Comparison of ENCODE assay signal across 1 cellular context in the genomic region with DNA sequence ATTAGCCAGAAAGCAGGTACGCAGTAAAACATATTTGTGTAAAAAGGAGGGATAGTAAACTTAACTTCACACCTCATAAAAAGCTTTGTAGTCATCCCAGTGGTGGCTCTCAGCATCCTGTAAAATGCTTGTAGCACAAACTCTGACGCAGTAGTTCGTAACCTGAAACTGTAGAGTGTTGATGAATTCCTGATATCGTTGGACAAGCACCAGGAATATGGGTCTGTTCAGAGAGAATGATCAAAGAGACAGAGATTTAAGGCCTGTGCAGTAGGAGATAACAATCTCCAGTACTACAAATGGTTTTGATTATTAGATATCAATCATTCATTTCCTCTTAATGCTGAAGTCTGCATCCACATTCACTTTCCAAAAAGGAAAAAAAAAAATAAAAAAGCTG.
TF ChIP-seq lines count a peak whose summit lies in the region.

No MANE protein-coding gene starts in this region.

TF ChIP-seq in HEK293, 187 proteins besides CTCF, POLR2A, EP300 and RAD21 (continued from another document and continues in another):
- TF ChIP-seq ZNF394 (tag by site-specific recombination; IDR thresholded peaks at IDR 0.05; ENCODE audit: borderline replicate concordance): peak; percentile 81
- peak; percentile 93 for TF ChIP-seq ZNF626 (tag by site-specific recombination; IDR thresholded peaks at IDR 0.05)
- peak; percentile 86 for TF ChIP-seq ZNF610 (tag by site-specific recombination; IDR thresholded peaks at IDR 0.05; ENCODE audit: borderline replicate concordance)
- peak; percentile 94 for TF ChIP-seq GFI1B (tag by site-specific recombination; IDR thresholded peaks at IDR 0.05)
- TF ChIP-seq ZNF2 (tag by site-specific recombination; IDR thresholded peaks at IDR 0.05): peak; percentile 96
- TF ChIP-seq ZNF677 (tag by site-specific recombination; IDR thresholded peaks at IDR 0.05): no peak
- TF ChIP-seq ZNF157 (tag by site-specific recombination; IDR thresholded peaks at IDR 0.05): no peak
- TF ChIP-seq ZNF623 (tag by site-specific recombination; IDR thresholded peaks at IDR 0.05): 0 out of 2 replicates have a peak, but pooled peaks have one; percentile 33
- no peak for TF ChIP-seq ZFP41 (tag by site-specific recombination; IDR thresholded peaks at IDR 0.05; ENCODE audit: borderline replicate concordance)
- peak; percentile 70; the same call in 1 of the 2 replicates for TF ChIP-seq ZNF660 (tag by site-specific recombination; IDR thresholded peaks at IDR 0.05)
- peak; percentile 90 for TF ChIP-seq GLIS2 (tag by site-specific recombination; IDR thresholded peaks at IDR 0.05)
- TF ChIP-seq ZEB2 (tag by site-specific recombination; IDR thresholded peaks at IDR 0.05): peak; percentile 97
- peak; percentile 99 for TF ChIP-seq GLI2 (tag by site-specific recombination; IDR thresholded peaks at IDR 0.05; ENCODE audit: borderline replicate concordance, low read depth)
- TF ChIP-seq PRDM1 (tag by site-specific recombination; IDR thresholded peaks at IDR 0.05): no peak
- TF ChIP-seq, protein P1, sequence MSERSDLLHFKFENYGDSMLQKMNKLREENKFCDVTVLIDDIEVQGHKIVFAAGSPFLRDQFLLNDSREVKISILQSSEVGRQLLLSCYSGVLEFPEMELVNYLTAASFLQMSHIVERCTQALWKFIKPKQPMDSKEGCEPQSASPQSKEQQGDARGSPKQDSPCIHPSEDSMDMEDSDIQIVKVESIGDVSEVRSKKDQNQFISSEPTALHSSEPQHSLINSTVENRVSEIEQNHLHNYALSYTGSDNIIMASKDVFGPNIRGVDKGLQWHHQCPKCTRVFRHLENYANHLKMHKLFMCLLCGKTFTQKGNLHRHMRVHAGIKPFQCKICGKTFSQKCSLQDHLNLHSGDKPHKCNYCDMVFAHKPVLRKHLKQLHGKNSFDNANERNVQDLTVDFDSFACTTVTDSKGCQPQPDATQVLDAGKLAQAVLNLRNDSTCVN (tag by site-specific recombination; optimal IDR thresholded peaks at IDR 0.05): no peak
- peak; percentile 58 for TF ChIP-seq ZBTB8A (tag by site-specific recombination; IDR thresholded peaks at IDR 0.05)
- TF ChIP-seq, protein P2, sequence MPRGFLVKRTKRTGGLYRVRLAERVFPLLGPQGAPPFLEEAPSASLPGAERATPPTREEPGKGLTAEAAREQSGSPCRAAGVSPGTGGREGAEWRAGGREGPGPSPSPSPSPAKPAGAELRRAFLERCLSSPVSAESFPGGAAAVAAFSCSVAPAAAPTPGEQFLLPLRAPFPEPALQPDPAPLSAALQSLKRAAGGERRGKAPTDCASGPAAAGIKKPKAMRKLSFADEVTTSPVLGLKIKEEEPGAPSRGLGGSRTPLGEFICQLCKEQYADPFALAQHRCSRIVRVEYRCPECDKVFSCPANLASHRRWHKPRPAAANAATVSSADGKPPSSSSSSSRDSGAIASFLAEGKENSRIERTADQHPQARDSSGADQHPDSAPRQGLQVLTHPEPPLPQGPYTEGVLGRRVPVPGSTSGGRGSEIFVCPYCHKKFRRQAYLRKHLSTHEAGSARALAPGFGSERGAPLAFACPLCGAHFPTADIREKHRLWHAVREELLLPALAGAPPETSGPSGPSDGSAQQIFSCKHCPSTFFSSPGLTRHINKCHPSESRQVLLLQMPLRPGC (tag by site-specific recombination; IDR thresholded peaks at IDR 0.05): peak; percentile 99
- peak; percentile 96 for TF ChIP-seq TCF7L2 (IDR thresholded peaks at IDR 0.05; ENCODE audit: borderline replicate concordance, low read depth, low read length)
- TF ChIP-seq FEZF1 (tag by site-specific recombination; IDR thresholded peaks at IDR 0.05): peak; percentile 99
- TF ChIP-seq, protein P3, sequence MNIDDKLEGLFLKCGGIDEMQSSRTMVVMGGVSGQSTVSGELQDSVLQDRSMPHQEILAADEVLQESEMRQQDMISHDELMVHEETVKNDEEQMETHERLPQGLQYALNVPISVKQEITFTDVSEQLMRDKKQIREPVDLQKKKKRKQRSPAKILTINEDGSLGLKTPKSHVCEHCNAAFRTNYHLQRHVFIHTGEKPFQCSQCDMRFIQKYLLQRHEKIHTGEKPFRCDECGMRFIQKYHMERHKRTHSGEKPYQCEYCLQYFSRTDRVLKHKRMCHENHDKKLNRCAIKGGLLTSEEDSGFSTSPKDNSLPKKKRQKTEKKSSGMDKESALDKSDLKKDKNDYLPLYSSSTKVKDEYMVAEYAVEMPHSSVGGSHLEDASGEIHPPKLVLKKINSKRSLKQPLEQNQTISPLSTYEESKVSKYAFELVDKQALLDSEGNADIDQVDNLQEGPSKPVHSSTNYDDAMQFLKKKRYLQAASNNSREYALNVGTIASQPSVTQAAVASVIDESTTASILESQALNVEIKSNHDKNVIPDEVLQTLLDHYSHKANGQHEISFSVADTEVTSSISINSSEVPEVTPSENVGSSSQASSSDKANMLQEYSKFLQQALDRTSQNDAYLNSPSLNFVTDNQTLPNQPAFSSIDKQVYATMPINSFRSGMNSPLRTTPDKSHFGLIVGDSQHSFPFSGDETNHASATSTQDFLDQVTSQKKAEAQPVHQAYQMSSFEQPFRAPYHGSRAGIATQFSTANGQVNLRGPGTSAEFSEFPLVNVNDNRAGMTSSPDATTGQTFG (tag by site-specific recombination; IDR thresholded peaks at IDR 0.05; ENCODE audit: borderline replicate concordance): no peak
- peak; percentile 79; the same call in 1 of the 2 replicates for TF ChIP-seq SCRT1 (tag by site-specific recombination; IDR thresholded peaks at IDR 0.05; ENCODE audit: borderline replicate concordance)
- no peak for TF ChIP-seq ZNF175 (tag by site-specific recombination; IDR thresholded peaks at IDR 0.05)
- TF ChIP-seq ZFP3 (tag by site-specific recombination; IDR thresholded peaks at IDR 0.05; ENCODE audit: low read depth): no peak
- TF ChIP-seq, protein P4, sequence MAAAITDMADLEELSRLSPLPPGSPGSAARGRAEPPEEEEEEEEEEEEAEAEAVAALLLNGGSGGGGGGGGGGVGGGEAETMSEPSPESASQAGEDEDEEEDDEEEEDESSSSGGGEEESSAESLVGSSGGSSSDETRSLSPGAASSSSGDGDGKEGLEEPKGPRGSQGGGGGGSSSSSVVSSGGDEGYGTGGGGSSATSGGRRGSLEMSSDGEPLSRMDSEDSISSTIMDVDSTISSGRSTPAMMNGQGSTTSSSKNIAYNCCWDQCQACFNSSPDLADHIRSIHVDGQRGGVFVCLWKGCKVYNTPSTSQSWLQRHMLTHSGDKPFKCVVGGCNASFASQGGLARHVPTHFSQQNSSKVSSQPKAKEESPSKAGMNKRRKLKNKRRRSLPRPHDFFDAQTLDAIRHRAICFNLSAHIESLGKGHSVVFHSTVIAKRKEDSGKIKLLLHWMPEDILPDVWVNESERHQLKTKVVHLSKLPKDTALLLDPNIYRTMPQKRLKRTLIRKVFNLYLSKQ (tag by site-specific recombination; IDR thresholded peaks at IDR 0.05; ENCODE audit: borderline replicate concordance): no peak
- no peak for TF ChIP-seq ZNF311 (tag by site-specific recombination; IDR thresholded peaks at IDR 0.05; ENCODE audit: borderline replicate concordance)
- TF ChIP-seq MEIS1 (CRISPR knock-in tag; IDR thresholded peaks at IDR 0.05; ENCODE audit: borderline replicate concordance): no peak
- TF ChIP-seq ZSCAN16 (tag by site-specific recombination; IDR thresholded peaks at IDR 0.05): peak; percentile 96
- TF ChIP-seq TRIM28 (IDR thresholded peaks at IDR 0.05; ENCODE audit: borderline replicate concordance, low read length): peak; percentile 26; the same call in 1 of the 2 replicates
- peak; percentile 41; the same call in 1 of the 2 replicates for TF ChIP-seq ZNF600 (tag by site-specific recombination; IDR thresholded peaks at IDR 0.05)
- TF ChIP-seq, protein P5, sequence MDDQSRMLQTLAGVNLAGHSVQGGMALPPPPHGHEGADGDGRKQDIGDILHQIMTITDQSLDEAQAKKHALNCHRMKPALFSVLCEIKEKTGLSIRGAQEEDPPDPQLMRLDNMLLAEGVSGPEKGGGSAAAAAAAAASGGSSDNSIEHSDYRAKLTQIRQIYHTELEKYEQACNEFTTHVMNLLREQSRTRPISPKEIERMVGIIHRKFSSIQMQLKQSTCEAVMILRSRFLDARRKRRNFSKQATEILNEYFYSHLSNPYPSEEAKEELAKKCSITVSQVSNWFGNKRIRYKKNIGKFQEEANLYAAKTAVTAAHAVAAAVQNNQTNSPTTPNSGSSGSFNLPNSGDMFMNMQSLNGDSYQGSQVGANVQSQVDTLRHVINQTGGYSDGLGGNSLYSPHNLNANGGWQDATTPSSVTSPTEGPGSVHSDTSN (CRISPR knock-in tag; IDR thresholded peaks at IDR 0.05): no peak
- TF ChIP-seq ZNF37A (tag by site-specific recombination; IDR thresholded peaks at IDR 0.05): no peak
- TF ChIP-seq YY1 (tag by site-specific recombination; IDR thresholded peaks at IDR 0.05): peak; percentile 9; the same call in 1 of the 2 replicates
- peak; percentile 29; the same call in 1 of the 2 replicates for TF ChIP-seq SP2 (tag by site-specific recombination; IDR thresholded peaks at IDR 0.05)
- TF ChIP-seq ZNF560 (tag by site-specific recombination; IDR thresholded peaks at IDR 0.05; ENCODE audit: borderline replicate concordance): no peak
- TF ChIP-seq, protein P6, sequence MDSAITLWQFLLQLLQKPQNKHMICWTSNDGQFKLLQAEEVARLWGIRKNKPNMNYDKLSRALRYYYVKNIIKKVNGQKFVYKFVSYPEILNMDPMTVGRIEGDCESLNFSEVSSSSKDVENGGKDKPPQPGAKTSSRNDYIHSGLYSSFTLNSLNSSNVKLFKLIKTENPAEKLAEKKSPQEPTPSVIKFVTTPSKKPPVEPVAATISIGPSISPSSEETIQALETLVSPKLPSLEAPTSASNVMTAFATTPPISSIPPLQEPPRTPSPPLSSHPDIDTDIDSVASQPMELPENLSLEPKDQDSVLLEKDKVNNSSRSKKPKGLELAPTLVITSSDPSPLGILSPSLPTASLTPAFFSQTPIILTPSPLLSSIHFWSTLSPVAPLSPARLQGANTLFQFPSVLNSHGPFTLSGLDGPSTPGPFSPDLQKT (IDR thresholded peaks at IDR 0.05; ENCODE audit: borderline replicate concordance, low read depth, low read length): no peak
- TF ChIP-seq ZNF24 (tag by site-specific recombination; IDR thresholded peaks at IDR 0.05): peak; percentile 98
- peak; percentile 98 for TF ChIP-seq BCL11B (tag by site-specific recombination; IDR thresholded peaks at IDR 0.05; ENCODE audit: low read depth)
- TF ChIP-seq ZNF529 (tag by site-specific recombination; IDR thresholded peaks at IDR 0.05; ENCODE audit: insufficient replicate concordance): peak; percentile 57
- TF ChIP-seq MYNN (tag by site-specific recombination; IDR thresholded peaks at IDR 0.05; ENCODE audit: borderline replicate concordance): no peak
- TF ChIP-seq ZNF391 (tag by site-specific recombination; IDR thresholded peaks at IDR 0.05; ENCODE audit: borderline replicate concordance, low read depth): peak; percentile 100
- peak; percentile 99 for TF ChIP-seq SP7 (tag by site-specific recombination; IDR thresholded peaks at IDR 0.05)
- TF ChIP-seq, protein P7, sequence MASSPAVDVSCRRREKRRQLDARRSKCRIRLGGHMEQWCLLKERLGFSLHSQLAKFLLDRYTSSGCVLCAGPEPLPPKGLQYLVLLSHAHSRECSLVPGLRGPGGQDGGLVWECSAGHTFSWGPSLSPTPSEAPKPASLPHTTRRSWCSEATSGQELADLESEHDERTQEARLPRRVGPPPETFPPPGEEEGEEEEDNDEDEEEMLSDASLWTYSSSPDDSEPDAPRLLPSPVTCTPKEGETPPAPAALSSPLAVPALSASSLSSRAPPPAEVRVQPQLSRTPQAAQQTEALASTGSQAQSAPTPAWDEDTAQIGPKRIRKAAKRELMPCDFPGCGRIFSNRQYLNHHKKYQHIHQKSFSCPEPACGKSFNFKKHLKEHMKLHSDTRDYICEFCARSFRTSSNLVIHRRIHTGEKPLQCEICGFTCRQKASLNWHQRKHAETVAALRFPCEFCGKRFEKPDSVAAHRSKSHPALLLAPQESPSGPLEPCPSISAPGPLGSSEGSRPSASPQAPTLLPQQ (tag by site-specific recombination; IDR thresholded peaks at IDR 0.05): peak; percentile 88
- no peak for TF ChIP-seq HOXC10 (CRISPR knock-in tag; IDR thresholded peaks at IDR 0.05)
- no peak for TF ChIP-seq ZNF23 (tag by site-specific recombination; IDR thresholded peaks at IDR 0.05; ENCODE audit: borderline replicate concordance)
- peak; percentile 83 for TF ChIP-seq SCRT2 (tag by site-specific recombination; IDR thresholded peaks at IDR 0.05)
- peak; percentile 52; the same call in 1 of the 2 replicates for TF ChIP-seq ZNF324 (tag by site-specific recombination; IDR thresholded peaks at IDR 0.05)
- peak; percentile 86; the same call in 1 of the 2 replicates for TF ChIP-seq MZF1 (tag by site-specific recombination; IDR thresholded peaks at IDR 0.05; ENCODE audit: borderline replicate concordance)
- TF ChIP-seq SP3 (tag by site-specific recombination; IDR thresholded peaks at IDR 0.05): peak; percentile 62
- TF ChIP-seq ZNF530 (tag by site-specific recombination; IDR thresholded peaks at IDR 0.05; ENCODE audit: low read depth): no peak
- TF ChIP-seq SETDB1 (IDR thresholded peaks at IDR 0.05; ENCODE audit: insufficient read length, low read length): no peak
- TF ChIP-seq ZBTB17 (tag by site-specific recombination; IDR thresholded peaks at IDR 0.05): peak; percentile 97
- TF ChIP-seq HOXA7 (CRISPR knock-in tag; IDR thresholded peaks at IDR 0.05; ENCODE audit: borderline replicate concordance): no peak
- TF ChIP-seq ZNF521 (tag by site-specific recombination; IDR thresholded peaks at IDR 0.05): no peak
- peak; percentile 87 for TF ChIP-seq KLF10 (tag by site-specific recombination; IDR thresholded peaks at IDR 0.05)
- TF ChIP-seq, protein P8, sequence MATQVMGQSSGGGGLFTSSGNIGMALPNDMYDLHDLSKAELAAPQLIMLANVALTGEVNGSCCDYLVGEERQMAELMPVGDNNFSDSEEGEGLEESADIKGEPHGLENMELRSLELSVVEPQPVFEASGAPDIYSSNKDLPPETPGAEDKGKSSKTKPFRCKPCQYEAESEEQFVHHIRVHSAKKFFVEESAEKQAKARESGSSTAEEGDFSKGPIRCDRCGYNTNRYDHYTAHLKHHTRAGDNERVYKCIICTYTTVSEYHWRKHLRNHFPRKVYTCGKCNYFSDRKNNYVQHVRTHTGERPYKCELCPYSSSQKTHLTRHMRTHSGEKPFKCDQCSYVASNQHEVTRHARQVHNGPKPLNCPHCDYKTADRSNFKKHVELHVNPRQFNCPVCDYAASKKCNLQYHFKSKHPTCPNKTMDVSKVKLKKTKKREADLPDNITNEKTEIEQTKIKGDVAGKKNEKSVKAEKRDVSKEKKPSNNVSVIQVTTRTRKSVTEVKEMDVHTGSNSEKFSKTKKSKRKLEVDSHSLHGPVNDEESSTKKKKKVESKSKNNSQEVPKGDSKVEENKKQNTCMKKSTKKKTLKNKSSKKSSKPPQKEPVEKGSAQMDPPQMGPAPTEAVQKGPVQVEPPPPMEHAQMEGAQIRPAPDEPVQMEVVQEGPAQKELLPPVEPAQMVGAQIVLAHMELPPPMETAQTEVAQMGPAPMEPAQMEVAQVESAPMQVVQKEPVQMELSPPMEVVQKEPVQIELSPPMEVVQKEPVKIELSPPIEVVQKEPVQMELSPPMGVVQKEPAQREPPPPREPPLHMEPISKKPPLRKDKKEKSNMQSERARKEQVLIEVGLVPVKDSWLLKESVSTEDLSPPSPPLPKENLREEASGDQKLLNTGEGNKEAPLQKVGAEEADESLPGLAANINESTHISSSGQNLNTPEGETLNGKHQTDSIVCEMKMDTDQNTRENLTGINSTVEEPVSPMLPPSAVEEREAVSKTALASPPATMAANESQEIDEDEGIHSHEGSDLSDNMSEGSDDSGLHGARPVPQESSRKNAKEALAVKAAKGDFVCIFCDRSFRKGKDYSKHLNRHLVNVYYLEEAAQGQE (tag by site-specific recombination; IDR thresholded peaks at IDR 0.05): no peak
- TF ChIP-seq EGR2 (tag by site-specific recombination; IDR thresholded peaks at IDR 0.05; ENCODE audit: low read depth): no peak
